In the genomic region with DNA sequence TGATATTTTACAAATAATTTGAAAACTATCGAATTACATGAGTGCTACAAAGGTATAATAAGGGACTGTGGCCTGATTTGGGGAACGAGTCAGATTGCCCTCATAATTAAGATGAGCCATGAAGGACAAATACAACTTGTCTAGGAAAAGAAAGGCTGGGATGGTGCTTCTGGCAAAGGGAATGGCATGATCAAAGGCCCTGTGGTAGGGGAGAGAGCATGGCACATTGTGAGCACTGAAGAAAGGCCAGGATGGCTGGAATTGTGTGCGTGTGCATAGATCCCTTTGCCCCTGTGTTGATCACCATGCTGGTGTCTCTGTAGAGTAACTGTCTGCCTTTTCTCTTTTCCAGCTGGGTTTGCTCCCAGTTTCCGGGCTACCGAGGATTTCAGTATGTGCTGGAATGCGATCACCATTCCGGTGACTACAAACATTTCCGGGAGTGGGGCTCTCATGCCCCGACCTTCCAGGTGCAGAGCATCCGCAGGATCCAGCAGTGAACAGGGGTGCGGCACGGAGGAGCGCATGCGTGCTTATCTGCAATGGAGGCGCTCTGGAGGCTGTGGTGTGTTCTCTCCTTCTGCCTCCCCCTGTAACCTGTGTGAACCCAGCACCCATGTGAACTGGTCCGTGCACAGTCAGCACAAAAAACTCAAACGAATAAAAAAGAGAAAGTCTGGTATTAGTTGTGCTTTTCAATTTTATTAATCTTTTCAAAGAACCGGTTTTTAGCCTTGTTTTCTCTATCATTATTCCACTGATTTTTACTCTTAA, we compare ENCODE assay signal across 1 cellular context.
TF ChIP-seq lines count a peak whose summit lies in the region.

No MANE protein-coding gene starts in this region.

TF ChIP-seq in GM23338, 12 proteins besides CTCF, POLR2A, EP300 and RAD21 (continued from another document):
- TF ChIP-seq, protein P1, sequence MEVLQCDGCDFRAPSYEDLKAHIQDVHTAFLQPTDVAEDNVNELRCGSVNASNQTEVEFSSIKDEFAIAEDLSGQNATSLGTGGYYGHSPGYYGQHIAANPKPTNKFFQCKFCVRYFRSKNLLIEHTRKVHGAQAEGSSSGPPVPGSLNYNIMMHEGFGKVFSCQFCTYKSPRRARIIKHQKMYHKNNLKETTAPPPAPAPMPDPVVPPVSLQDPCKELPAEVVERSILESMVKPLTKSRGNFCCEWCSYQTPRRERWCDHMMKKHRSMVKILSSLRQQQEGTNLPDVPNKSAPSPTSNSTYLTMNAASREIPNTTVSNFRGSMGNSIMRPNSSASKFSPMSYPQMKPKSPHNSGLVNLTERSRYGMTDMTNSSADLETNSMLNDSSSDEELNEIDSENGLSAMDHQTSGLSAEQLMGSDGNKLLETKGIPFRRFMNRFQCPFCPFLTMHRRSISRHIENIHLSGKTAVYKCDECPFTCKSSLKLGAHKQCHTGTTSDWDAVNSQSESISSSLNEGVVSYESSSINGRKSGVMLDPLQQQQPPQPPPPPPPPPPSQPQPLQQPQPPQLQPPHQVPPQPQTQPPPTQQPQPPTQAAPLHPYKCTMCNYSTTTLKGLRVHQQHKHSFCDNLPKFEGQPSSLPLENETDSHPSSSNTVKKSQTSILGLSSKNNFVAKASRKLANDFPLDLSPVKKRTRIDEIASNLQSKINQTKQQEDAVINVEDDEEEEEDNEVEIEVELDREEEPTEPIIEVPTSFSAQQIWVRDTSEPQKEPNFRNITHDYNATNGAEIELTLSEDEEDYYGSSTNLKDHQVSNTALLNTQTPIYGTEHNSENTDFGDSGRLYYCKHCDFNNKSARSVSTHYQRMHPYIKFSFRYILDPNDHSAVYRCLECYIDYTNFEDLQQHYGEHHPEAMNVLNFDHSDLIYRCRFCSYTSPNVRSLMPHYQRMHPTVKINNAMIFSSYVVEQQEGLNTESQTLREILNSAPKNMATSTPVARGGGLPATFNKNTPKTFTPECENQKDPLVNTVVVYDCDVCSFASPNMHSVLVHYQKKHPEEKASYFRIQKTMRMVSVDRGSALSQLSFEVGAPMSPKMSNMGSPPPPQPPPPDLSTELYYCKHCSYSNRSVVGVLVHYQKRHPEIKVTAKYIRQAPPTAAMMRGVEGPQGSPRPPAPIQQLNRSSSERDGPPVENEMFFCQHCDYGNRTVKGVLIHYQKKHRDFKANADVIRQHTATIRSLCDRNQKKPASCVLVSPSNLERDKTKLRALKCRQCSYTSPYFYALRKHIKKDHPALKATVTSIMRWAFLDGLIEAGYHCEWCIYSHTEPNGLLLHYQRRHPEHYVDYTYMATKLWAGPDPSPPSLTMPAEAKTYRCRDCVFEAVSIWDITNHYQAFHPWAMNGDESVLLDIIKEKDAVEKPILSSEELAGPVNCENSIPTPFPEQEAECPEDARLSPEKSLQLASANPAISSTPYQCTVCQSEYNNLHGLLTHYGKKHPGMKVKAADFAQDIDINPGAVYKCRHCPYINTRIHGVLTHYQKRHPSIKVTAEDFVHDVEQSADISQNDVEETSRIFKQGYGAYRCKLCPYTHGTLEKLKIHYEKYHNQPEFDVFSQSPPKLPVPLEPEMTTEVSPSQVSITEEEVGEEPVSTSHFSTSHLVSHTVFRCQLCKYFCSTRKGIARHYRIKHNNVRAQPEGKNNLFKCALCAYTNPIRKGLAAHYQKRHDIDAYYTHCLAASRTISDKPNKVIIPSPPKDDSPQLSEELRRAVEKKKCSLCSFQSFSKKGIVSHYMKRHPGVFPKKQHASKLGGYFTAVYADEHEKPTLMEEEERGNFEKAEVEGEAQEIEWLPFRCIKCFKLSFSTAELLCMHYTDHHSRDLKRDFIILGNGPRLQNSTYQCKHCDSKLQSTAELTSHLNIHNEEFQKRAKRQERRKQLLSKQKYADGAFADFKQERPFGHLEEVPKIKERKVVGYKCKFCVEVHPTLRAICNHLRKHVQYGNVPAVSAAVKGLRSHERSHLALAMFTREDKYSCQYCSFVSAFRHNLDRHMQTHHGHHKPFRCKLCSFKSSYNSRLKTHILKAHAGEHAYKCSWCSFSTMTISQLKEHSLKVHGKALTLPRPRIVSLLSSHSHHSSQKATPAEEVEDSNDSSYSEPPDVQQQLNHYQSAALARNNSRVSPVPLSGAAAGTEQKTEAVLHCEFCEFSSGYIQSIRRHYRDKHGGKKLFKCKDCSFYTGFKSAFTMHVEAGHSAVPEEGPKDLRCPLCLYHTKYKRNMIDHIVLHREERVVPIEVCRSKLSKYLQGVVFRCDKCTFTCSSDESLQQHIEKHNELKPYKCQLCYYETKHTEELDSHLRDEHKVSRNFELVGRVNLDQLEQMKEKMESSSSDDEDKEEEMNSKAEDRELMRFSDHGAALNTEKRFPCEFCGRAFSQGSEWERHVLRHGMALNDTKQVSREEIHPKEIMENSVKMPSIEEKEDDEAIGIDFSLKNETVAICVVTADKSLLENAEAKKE (CRISPR knock-in tag; IDR thresholded peaks at IDR 0.05) = no peak
- no peak for TF ChIP-seq ZNF331 (CRISPR knock-in tag; IDR thresholded peaks at IDR 0.05; ENCODE audit: low read depth)
- no peak for TF ChIP-seq EZH2 (IDR thresholded peaks at IDR 0.05; ENCODE audit: low read depth, unreplicated experiment)
- TF ChIP-seq CREB1 (CRISPR knock-in tag; IDR thresholded peaks at IDR 0.05; ENCODE audit: low read depth) = no peak
- TF ChIP-seq ZNF114 (CRISPR knock-in tag; IDR thresholded peaks at IDR 0.05) = no peak
- TF ChIP-seq EZH2phosphoT487 (IDR thresholded peaks at IDR 0.05; ENCODE audit: unreplicated experiment) = no peak
- TF ChIP-seq POLR2AphosphoS5 (IDR thresholded peaks at IDR 0.05; ENCODE audit: low read depth) = no peak
- no peak for TF ChIP-seq JUNB (IDR thresholded peaks at IDR 0.05; ENCODE audit: unreplicated experiment)
